In genomic region chr10:102781921-102782542, GRCh38 we compare ENCODE assay signal across 12 cellular contexts. TPM values are rescaled to one million over a fixed set of nuclear protein-coding genes. Genes with fewer than 3 reads are reported as not detected.
DNase-seq lines count a peak whose midpoint lies in the region; ATAC-seq and TF ChIP-seq lines count a peak whose summit lies in the region.
"Had no signal": no experiment of that assay in that cellular context is flagged by ENCODE, and none has a peak within 500 bp of the region (broad histone marks: within the 10 kb centered on the region; RNA-seq: fewer than 3 reads in every experiment).

No MANE protein-coding gene starts in this region.

- H3K36me3 Mint-ChIP-seq in activated T-cell treated with anti-CD3 and anti-CD28 coated beads, Interleukin-2, amount 50 U/mL, for 72 hours (ENCODE audit: insufficient read depth in 2 of 2): peaks cover 0 to 7% of the 10 kb centered on the region in 2 donors

- WGBS in lung, 2 donors: 50 to 65% methylated on average over 6 of the region's 6 CpGs

- H3K27ac ChIP-seq in lung (ENCODE audit: low read depth in 1 of 2, low read length in 1 of 2) (peak overlapping the region; percentile 92 to 97), thoracic aorta (peak overlapping the region; percentile 95 to 96)

- no peaks in the 10 kb centered on the region for H3K27me3 ChIP-seq in lung (ENCODE audit: control insufficient read depth, insufficient read depth)
- H3K27me3 ChIP-seq in thoracic aorta (replicated peaks; ENCODE audit: insufficient read depth): no peaks in the 10 kb centered on the region

- H3K27ac Mint-ChIP-seq in stimulated activated naive CD8-positive, alpha-beta T cell treated with anti-CD3 and anti-CD28 coated beads, Interleukin-15, amount 100 ng/mL, for 72 hours: no peak overlapping the region
- H3K27ac Mint-ChIP-seq in activated T-cell treated with anti-CD3 and anti-CD28 coated beads, Interleukin-2, amount 50 U/mL, for 72 hours: no peak overlapping the region

- peaks cover 67% of the 10 kb centered on the region for H3K4me1 Mint-ChIP-seq in stimulated activated naive CD8-positive, alpha-beta T cell treated with anti-CD3 and anti-CD28 coated beads, Interleukin-15, amount 100 ng/mL, for 72 hours
- H3K4me1 Mint-ChIP-seq in activated T-cell treated with anti-CD3 and anti-CD28 coated beads, Interleukin-2, amount 50 U/mL, for 72 hours (ENCODE audit: low read depth): peaks cover 45% of the 10 kb centered on the region

- no peaks in the 10 kb centered on the region for H3K9me3 Mint-ChIP-seq in stimulated activated naive CD8-positive, alpha-beta T cell treated with anti-CD3 and anti-CD28 coated beads, Interleukin-15, amount 100 ng/mL, for 72 hours
- H3K9me3 Mint-ChIP-seq in activated T-cell treated with anti-CD3 and anti-CD28 coated beads, Interleukin-2, amount 50 U/mL, for 72 hours: no peaks in the 10 kb centered on the region
- H3K9me3 Mint-ChIP-seq: stimulated activated naive CD8-positive, alpha-beta T cell treated with anti-CD3 and anti-CD28 coated beads, Interleukin-15, Interleukin-2, amounts not matched to agents 100 ng/mL and 50 ng/mL, for 24 hours had no signal

- no peak overlapping the region for H3K4me3 Mint-ChIP-seq in stimulated activated naive CD8-positive, alpha-beta T cell treated with anti-CD3 and anti-CD28 coated beads, Interleukin-15, amount 100 ng/mL, for 72 hours
- no peak overlapping the region for H3K4me3 Mint-ChIP-seq in activated T-cell treated with anti-CD3 and anti-CD28 coated beads, Interleukin-2, amount 50 U/mL, for 72 hours
- H3K4me3 Mint-ChIP-seq: stimulated activated naive CD8-positive, alpha-beta T cell treated with anti-CD3 and anti-CD28 coated beads, Interleukin-15, Interleukin-2, amounts not matched to agents 100 ng/mL and 50 ng/mL, for 24 hours had no signal

- H3K9me3 ChIP-seq in lung (ENCODE audit: control insufficient read depth in 2 of 2, insufficient read depth in 1 of 2, low read length in 1 of 2): no peaks in the 10 kb centered on the region
- no peaks in the 10 kb centered on the region for H3K9me3 ChIP-seq in thoracic aorta

- no peak for ATAC-seq in lung (ENCODE audit: insufficient read depth, low FRiP score)
- no peak for ATAC-seq in thoracic aorta (ENCODE audit: insufficient number of reproducible peaks, low FRiP score, low read depth)
- no peak for ATAC-seq in stimulated activated naive CD8-positive, alpha-beta T cell treated with anti-CD3 and anti-CD28 coated beads, Interleukin-15, amount 100 ng/mL, for 72 hours
- ATAC-seq in activated T-cell treated with anti-CD3 and anti-CD28 coated beads, Interleukin-2, amount 50 U/mL, for 72 hours (replicated peaks in 1 of 2): no peak

- H3K4me1 ChIP-seq in lung (ENCODE audit: control insufficient read depth in 2 of 2, insufficient read depth in 2 of 2, low read length in 2 of 2): peaks cover 46 to 54% of the 10 kb centered on the region in 2 donors
- peaks cover 95 to 98% of the 10 kb centered on the region in 2 donors for H3K4me1 ChIP-seq in thoracic aorta (ENCODE audit: control insufficient read depth in 1 of 2, low read depth in 2 of 2)

- no peaks in the 10 kb centered on the region for H3K27me3 Mint-ChIP-seq in stimulated activated naive CD8-positive, alpha-beta T cell treated with anti-CD3 and anti-CD28 coated beads, Interleukin-15, amount 100 ng/mL, for 72 hours
- no peaks in the 10 kb centered on the region for H3K27me3 Mint-ChIP-seq in activated T-cell treated with anti-CD3 and anti-CD28 coated beads, Interleukin-2, amount 50 U/mL, for 72 hours (ENCODE audit: low read depth)
- H3K27me3 Mint-ChIP-seq: stimulated activated naive CD8-positive, alpha-beta T cell treated with anti-CD3 and anti-CD28 coated beads, Interleukin-15, Interleukin-2, amounts not matched to agents 100 ng/mL and 50 ng/mL, for 24 hours had no signal

- no peak overlapping the region for H3K4me3 ChIP-seq in lung
- H3K4me3 ChIP-seq in thoracic aorta: peak overlapping the region; percentile 60

- DNase-seq in dermis blood vessel endothelial cell: peak; percentile 78
- DNase-seq in lung (ENCODE audit: low spot score): no peak
- DNase-seq in thoracic aorta (ENCODE audit: low spot score): no peak
- no peak for DNase-seq in AG08395 (ENCODE audit: low spot score)
- no peak for DNase-seq in stimulated activated naive CD8-positive, alpha-beta T cell treated with anti-CD3 and anti-CD28 coated beads, Interleukin-15, amount 100 ng/mL, for 72 hours
- no peak for DNase-seq in activated T-cell treated with anti-CD3 and anti-CD28 coated beads, Interleukin-2, amount 50 U/mL, for 72 hours
- DNase-seq in ureter (ENCODE audit: low spot score): no peak
- DNase-seq: activated naive CD4-positive, alpha-beta T cell treated with Interleukin-2 at 50 U/mL for 16 hours; NCI-H510A treated with DMSO at 0.1 percent for 48 hours; small intestine had no signal

- H3K36me3 ChIP-seq in lung (ENCODE audit: control insufficient read depth in 2 of 2, insufficient read depth in 2 of 2, low read length in 2 of 2) (no peaks in the 10 kb centered on the region), thoracic aorta (no peaks in the 10 kb centered on the region)

- TF ChIP-seq CTCF in lung (IDR thresholded peaks at IDR 0.05; ENCODE audit: control extremely low read depth, extremely low read depth): no peak
- no peak for TF ChIP-seq CTCF in thoracic aorta (IDR thresholded peaks at IDR 0.05)

TF ChIP-seq in PFSK-1, 5 proteins besides CTCF, POLR2A, EP300 and RAD21:
- TF ChIP-seq, protein P1, sequence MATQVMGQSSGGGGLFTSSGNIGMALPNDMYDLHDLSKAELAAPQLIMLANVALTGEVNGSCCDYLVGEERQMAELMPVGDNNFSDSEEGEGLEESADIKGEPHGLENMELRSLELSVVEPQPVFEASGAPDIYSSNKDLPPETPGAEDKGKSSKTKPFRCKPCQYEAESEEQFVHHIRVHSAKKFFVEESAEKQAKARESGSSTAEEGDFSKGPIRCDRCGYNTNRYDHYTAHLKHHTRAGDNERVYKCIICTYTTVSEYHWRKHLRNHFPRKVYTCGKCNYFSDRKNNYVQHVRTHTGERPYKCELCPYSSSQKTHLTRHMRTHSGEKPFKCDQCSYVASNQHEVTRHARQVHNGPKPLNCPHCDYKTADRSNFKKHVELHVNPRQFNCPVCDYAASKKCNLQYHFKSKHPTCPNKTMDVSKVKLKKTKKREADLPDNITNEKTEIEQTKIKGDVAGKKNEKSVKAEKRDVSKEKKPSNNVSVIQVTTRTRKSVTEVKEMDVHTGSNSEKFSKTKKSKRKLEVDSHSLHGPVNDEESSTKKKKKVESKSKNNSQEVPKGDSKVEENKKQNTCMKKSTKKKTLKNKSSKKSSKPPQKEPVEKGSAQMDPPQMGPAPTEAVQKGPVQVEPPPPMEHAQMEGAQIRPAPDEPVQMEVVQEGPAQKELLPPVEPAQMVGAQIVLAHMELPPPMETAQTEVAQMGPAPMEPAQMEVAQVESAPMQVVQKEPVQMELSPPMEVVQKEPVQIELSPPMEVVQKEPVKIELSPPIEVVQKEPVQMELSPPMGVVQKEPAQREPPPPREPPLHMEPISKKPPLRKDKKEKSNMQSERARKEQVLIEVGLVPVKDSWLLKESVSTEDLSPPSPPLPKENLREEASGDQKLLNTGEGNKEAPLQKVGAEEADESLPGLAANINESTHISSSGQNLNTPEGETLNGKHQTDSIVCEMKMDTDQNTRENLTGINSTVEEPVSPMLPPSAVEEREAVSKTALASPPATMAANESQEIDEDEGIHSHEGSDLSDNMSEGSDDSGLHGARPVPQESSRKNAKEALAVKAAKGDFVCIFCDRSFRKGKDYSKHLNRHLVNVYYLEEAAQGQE (IDR thresholded peaks at IDR 0.05; ENCODE audit: insufficient read depth in 1 of 2, low read depth in 2 of 2, low read length in 2 of 2): no peak
- 0 out of 2 replicates have a peak, but pooled peaks have one; percentile 21 for TF ChIP-seq SIN3A (IDR thresholded peaks at IDR 0.05; ENCODE audit: borderline replicate concordance, insufficient read depth, low read length)
- TF ChIP-seq POLR2AphosphoS5 (IDR thresholded peaks at IDR 0.05; ENCODE audit: low read depth, low read length): no peak
- no peak for TF ChIP-seq FOXP2 (optimal IDR thresholded peaks at IDR 0.05; ENCODE audit: borderline replicate concordance, extremely low read depth, extremely low read length, insufficient read depth)

RNA-seq across cellular contexts. Expression of gene WBP1L, which starts 38.3 kb away (rescaled TPM):
- 27.2 TPM for polyA plus RNA-seq in PFSK-1 (2012; ENCODE audit: insufficient read length, low read depth)
- total RNA-seq in dermis blood vessel endothelial cell (73.9 and 103 TPM in 2 replicates), lung (10 to 100 TPM; 42.7 to 47.6 TPM), thoracic aorta (100 to 1,000 TPM; 123 to 268 TPM), ureter (55.2 TPM)
- 10 to 100 TPM; 19.1 to 52.3 TPM for polyA plus RNA-seq in lung
- 10 to 100 TPM; 19.6 to 20.1 TPM for total RNA-seq in activated T-cell treated with anti-CD3 and anti-CD28 coated beads, Interleukin-2, amount 50 U/mL, for 72 hours

RNA-seq across cellular contexts. Expression of gene CYP17A1, which starts 55.2 kb away (rescaled TPM):
- polyA plus RNA-seq in PFSK-1 (2012; ENCODE audit: insufficient read length, low read depth): not detected
- total RNA-seq in dermis blood vessel endothelial cell (not detected in 2 replicates), lung (1 to 10 TPM; 2.1 to 3.7 TPM), thoracic aorta (1 to 10 TPM in 1 of 2 donors, under 1 TPM in 1; 0.41 to 1.3 TPM), ureter (1.1 TPM)
- 1 to 10 TPM in 1 of 2 donors, under 1 TPM in 1; 0.39 to 1.2 TPM for polyA plus RNA-seq in lung
- total RNA-seq in activated T-cell treated with anti-CD3 and anti-CD28 coated beads, Interleukin-2, amount 50 U/mL, for 72 hours: not detected
